1 cellular context compared by ENCODE assay signal in the genomic region with DNA sequence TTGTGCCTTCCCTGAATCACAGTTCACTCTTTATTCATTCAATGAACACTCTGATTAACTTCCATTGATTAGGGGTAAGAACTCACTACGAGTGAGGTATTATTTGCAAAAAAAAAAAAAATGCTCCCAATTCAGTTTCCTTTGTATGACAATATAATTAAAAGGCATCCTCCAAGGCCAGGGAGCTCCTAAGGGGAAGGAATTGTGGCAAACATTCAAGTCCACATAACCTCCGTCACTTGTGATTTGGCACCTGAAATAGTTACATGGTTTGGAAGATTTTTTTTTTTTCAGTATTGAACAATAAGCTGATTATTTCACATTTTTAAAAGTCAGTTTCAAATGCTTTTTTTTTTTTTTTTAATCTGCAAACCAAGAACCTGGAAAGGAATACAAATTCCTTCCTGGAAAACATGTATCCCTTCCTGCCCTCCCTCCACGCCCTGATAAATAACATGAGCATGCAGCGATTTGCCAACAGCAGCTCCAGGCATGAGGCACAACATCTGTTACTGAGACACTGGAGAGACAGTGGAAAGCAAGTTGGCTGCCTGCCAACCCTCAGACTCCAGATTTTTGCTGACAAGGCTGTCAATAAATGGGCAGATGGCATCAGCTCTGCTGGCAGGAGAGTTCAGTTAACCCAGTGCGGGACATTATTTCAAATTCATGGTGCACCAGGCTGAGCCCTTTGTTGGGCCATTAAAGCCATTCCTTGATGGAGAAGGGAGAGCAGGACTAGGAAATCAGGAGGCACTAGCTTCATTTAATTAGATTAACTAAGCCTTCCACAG.
TF ChIP-seq lines count a peak whose summit lies in the region.

No MANE protein-coding gene starts in this region.

TF ChIP-seq in HEK293, 187 proteins besides CTCF, POLR2A, EP300 and RAD21 (continued from another document and continues in another):
- TF ChIP-seq ZBTB11 (tag by site-specific recombination; conservative IDR thresholded peaks at IDR 0.05; ENCODE audit: low read depth), result no peak
- no peak for TF ChIP-seq ZNF121 (tag by site-specific recombination; IDR thresholded peaks at IDR 0.05)
- no peak for TF ChIP-seq ZBTB21 (tag by site-specific recombination; IDR thresholded peaks at IDR 0.05)
- TF ChIP-seq ZNF654 (tag by site-specific recombination; IDR thresholded peaks at IDR 0.05; ENCODE audit: low read depth), result no peak
- TF ChIP-seq ZNF24 (tag by site-specific recombination; IDR thresholded peaks at IDR 0.05), result no peak
- no peak for TF ChIP-seq ZNF148 (tag by site-specific recombination; IDR thresholded peaks at IDR 0.05; ENCODE audit: borderline replicate concordance)
- TF ChIP-seq OSR2 (tag by site-specific recombination; IDR thresholded peaks at IDR 0.05), result peak; percentile 61; the same call in 1 of the 2 replicates
- no peak for TF ChIP-seq ZFP69B (tag by site-specific recombination; IDR thresholded peaks at IDR 0.05)
- TF ChIP-seq, protein P1, sequence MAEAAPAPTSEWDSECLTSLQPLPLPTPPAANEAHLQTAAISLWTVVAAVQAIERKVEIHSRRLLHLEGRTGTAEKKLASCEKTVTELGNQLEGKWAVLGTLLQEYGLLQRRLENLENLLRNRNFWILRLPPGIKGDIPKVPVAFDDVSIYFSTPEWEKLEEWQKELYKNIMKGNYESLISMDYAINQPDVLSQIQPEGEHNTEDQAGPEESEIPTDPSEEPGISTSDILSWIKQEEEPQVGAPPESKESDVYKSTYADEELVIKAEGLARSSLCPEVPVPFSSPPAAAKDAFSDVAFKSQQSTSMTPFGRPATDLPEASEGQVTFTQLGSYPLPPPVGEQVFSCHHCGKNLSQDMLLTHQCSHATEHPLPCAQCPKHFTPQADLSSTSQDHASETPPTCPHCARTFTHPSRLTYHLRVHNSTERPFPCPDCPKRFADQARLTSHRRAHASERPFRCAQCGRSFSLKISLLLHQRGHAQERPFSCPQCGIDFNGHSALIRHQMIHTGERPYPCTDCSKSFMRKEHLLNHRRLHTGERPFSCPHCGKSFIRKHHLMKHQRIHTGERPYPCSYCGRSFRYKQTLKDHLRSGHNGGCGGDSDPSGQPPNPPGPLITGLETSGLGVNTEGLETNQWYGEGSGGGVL (tag by site-specific recombination; IDR thresholded peaks at IDR 0.05), result peak; percentile 37; the same call in 1 of the 2 replicates
- TF ChIP-seq ZFP41 (tag by site-specific recombination; IDR thresholded peaks at IDR 0.05; ENCODE audit: borderline replicate concordance), result no peak
- TF ChIP-seq ZNF624 (tag by site-specific recombination; IDR thresholded peaks at IDR 0.05), result no peak
- TF ChIP-seq ZNF747 (tag by site-specific recombination; IDR thresholded peaks at IDR 0.05), result no peak
- no peak for TF ChIP-seq ZNF501 (tag by site-specific recombination; IDR thresholded peaks at IDR 0.05)
- no peak for TF ChIP-seq ZNF404 (tag by site-specific recombination; IDR thresholded peaks at IDR 0.05)
- TF ChIP-seq PRDM6 (tag by site-specific recombination; IDR thresholded peaks at IDR 0.05), result peak; percentile 39; the same call in 1 of the 2 replicates
- 0 out of 2 replicates have a peak, but pooled peaks have one; percentile 34 for TF ChIP-seq ZNF843 (tag by site-specific recombination; IDR thresholded peaks at IDR 0.05)
- no peak for TF ChIP-seq ZNF623 (tag by site-specific recombination; IDR thresholded peaks at IDR 0.05)
- TF ChIP-seq ZNF211 (tag by site-specific recombination; IDR thresholded peaks at IDR 0.05; ENCODE audit: low read depth), result no peak
- no peak for TF ChIP-seq ZNF23 (tag by site-specific recombination; IDR thresholded peaks at IDR 0.05; ENCODE audit: borderline replicate concordance)
- TF ChIP-seq, protein P2, sequence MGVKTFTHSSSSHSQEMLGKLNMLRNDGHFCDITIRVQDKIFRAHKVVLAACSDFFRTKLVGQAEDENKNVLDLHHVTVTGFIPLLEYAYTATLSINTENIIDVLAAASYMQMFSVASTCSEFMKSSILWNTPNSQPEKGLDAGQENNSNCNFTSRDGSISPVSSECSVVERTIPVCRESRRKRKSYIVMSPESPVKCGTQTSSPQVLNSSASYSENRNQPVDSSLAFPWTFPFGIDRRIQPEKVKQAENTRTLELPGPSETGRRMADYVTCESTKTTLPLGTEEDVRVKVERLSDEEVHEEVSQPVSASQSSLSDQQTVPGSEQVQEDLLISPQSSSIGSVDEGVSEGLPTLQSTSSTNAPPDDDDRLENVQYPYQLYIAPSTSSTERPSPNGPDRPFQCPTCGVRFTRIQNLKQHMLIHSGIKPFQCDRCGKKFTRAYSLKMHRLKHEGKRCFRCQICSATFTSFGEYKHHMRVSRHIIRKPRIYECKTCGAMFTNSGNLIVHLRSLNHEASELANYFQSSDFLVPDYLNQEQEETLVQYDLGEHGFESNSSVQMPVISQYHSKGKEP (tag by site-specific recombination; IDR thresholded peaks at IDR 0.05), result peak; percentile 84
- no peak for TF ChIP-seq ZNF518A (tag by site-specific recombination; conservative IDR thresholded peaks at IDR 0.05; ENCODE audit: low read depth)
- no peak for TF ChIP-seq SCRT2 (tag by site-specific recombination; IDR thresholded peaks at IDR 0.05)
- TF ChIP-seq, protein P3, sequence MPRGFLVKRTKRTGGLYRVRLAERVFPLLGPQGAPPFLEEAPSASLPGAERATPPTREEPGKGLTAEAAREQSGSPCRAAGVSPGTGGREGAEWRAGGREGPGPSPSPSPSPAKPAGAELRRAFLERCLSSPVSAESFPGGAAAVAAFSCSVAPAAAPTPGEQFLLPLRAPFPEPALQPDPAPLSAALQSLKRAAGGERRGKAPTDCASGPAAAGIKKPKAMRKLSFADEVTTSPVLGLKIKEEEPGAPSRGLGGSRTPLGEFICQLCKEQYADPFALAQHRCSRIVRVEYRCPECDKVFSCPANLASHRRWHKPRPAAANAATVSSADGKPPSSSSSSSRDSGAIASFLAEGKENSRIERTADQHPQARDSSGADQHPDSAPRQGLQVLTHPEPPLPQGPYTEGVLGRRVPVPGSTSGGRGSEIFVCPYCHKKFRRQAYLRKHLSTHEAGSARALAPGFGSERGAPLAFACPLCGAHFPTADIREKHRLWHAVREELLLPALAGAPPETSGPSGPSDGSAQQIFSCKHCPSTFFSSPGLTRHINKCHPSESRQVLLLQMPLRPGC (tag by site-specific recombination; IDR thresholded peaks at IDR 0.05), result no peak
- no peak for TF ChIP-seq ZNF391 (tag by site-specific recombination; IDR thresholded peaks at IDR 0.05; ENCODE audit: borderline replicate concordance, low read depth)
- no peak for TF ChIP-seq ZNF248 (tag by site-specific recombination; IDR thresholded peaks at IDR 0.05)
- TF ChIP-seq MZF1 (tag by site-specific recombination; IDR thresholded peaks at IDR 0.05; ENCODE audit: borderline replicate concordance), result peak; percentile 58; the same call in 1 of the 2 replicates
- no peak for TF ChIP-seq ZNF10 (tag by site-specific recombination; IDR thresholded peaks at IDR 0.05)
- peak; percentile 26 for TF ChIP-seq PRDM10 (tag by site-specific recombination; IDR thresholded peaks at IDR 0.05)
